In the genomic region with DNA sequence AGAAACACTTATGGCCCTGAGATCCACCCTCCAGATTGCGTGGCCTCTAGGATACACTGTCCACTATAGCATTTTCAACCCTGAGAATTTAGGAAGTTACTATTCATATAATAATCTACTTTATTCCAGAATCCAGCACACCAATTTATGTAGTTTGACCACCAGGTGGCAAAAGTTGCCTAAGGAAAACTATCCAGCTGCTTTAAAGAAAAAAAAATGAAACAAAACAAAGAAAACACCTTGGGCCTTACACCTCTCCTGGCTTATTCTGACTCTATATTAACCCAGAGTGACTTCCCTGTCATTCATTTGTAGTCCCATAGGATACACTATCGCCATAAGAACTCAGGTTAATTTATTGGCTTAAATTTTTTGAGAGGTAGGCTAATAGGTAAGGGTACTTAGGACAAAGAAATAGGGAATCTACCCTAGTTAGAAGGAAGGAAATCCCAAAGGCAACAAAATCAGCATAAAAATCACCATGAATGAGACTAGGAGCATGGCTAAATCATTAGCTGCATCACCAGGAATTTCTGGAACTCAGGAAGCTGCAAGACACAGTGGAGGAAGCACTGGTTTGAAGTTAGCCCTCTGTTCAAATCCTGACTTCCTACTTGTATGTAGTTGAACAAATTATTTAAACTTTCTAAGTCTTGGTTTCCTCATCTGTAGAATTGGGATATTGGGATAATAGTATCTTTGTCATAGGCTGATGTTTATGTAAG, we compare ENCODE assay signal across 8 cellular contexts.
DNase-seq lines count a peak whose midpoint lies in the region; ATAC-seq and TF ChIP-seq lines count a peak whose summit lies in the region.

No MANE protein-coding gene starts in this region.

- H3K4me2 ChIP-seq in HCT116 (ENCODE audit: low read length): no peak overlapping the region

- intact Hi-C loops in HCT116 (cut with micrococcal nuclease) (loop anchor here (1.0 to 5.0 kb wide), 4 partner anchors 73 to 1290 kb away; no protein-coding TSS in a partner anchor), uterus (cut with DNase I; ENCODE audit: low total_unique reads) (no loop called here), Right ventricle myocardium superior (cut with DNase I) (no loop called here)

- no peak overlapping the region for H3K9ac ChIP-seq in HCT116 (ENCODE audit: low read length)

- H2AFZ ChIP-seq in HCT116 (ENCODE audit: low read depth, low read length, poor library complexity, severe bottlenecking): no peak overlapping the region

- CTCF ChIA-PET in HCT116 (lab: Charles Lee): interaction anchor here (0.6 to 1.3 kb wide), 8 partner anchors 8 to 1290 kb away, joined by 3 to 9 read pairs (median 4); no protein-coding TSS in a partner anchor

- no TSS peak for BruUV-seq in HCT116 (replicated peaks; lab: Mats Ljungman, UMichigan)

- H3K4me1 ChIP-seq in HCT116 (ENCODE audit: control insufficient read depth in 1 of 2, insufficient read depth in 2 of 2, low read length in 2 of 2): no peaks in the 10 kb centered on the region
- no peaks in the 10 kb centered on the region for H3K4me1 ChIP-seq in uterus

- POLR2A ChIA-PET in HCT116 (lab: Charles Lee): no interaction called here

- H3K9me2 ChIP-seq in HCT116 (ENCODE audit: insufficient read depth): no peaks in the 10 kb centered on the region

- H4K20me1 ChIP-seq in HCT116 (ENCODE audit: insufficient read depth): no peaks in the 10 kb centered on the region

- peak; percentile 62 for TF ChIP-seq RAD21 in HCT116 (IDR thresholded peaks at IDR 0.05; ENCODE audit: low read depth)

- DNase-seq in ACHN (peak; percentile 52), HCT116 (ENCODE audit: low read depth, low spot score) (peak; percentile 40), SHP77 (lab: John Stamatoyannopoulos, UW) (peak; percentile 51 to 52), iPS DF 19.7 (ENCODE audit: low read depth, low spot score) (peak; percentile 48), uterus (no peak), SKM-1 (lab: John Stamatoyannopoulos, UW; ENCODE audit: unreplicated experiment) (no peak), Right ventricle myocardium superior (no peak)
- DNase-seq in stimulated activated CD8-positive, alpha-beta memory T cell treated with anti-CD3 and anti-CD28 coated beads, Interleukin-4, amount 100 ng/mL, for 48 hours: no peak

- peaks cover 12% of the 10 kb centered on the region; the same call in 1 of the 2 replicates for H3K27me3 ChIP-seq in HCT116 (ENCODE audit: insufficient read depth, low read length)
- no peaks in the 10 kb centered on the region for H3K27me3 ChIP-seq in uterus

- in situ Hi-C loops in ACHN (cut with HindIII; ENCODE audit: low pct_ligation_motif_present, low pct_unique_long_range_greater_than_20kb, low sequenced_read_pairs): no loop called here

- no peaks in the 10 kb centered on the region for H3K9me3 ChIP-seq in HCT116 (ENCODE audit: control insufficient read depth in 1 of 2, insufficient read depth in 1 of 2, low read depth in 1 of 2, low read length in 2 of 2)
- H3K9me3 ChIP-seq in uterus: no peaks in the 10 kb centered on the region

- H3K27ac ChIP-seq in HCT116 (ENCODE audit: low read depth, low read length): no peak overlapping the region
- no peak overlapping the region for H3K27ac ChIP-seq in uterus

- RAD21 ChIA-PET in HCT116 (lab: Charles Lee; ENCODE audit: low non-redundant PET in 1 of 2, low total read pairs in 2 of 2, uncharacterized antibody in 2 of 2, unreplicated experiment in 2 of 2): no interaction called here

- no peak for TF ChIP-seq POLR2A in HCT116 (IDR thresholded peaks at IDR 0.05; ENCODE audit: borderline replicate concordance, extremely low read depth, insufficient read depth, insufficient read length)
- TF ChIP-seq POLR2A in uterus (IDR thresholded peaks at IDR 0.05): no peak

- H3K4me3 ChIP-seq in HCT116 (replicated peaks in 1 of 2; ENCODE audit: low read depth in 1 of 2, low read length in 2 of 2): no peak overlapping the region
- H3K4me3 ChIP-seq in uterus: no peak overlapping the region

- ATAC-seq in HCT116 (peak; percentile 38), Right ventricle myocardium superior (ENCODE audit: poor library complexity) (no peak)

- TF ChIP-seq CTCF in HCT116 (IDR thresholded peaks at IDR 0.05 in 2 of 3, conservative IDR thresholded peaks at IDR 0.05 in 1 of 3; ENCODE audit: borderline replicate concordance in 1 of 3, insufficient read depth in 1 of 3, low read depth in 2 of 3, low read length in 2 of 3) (peak; percentile 39 to 73 (median 42); a peak in 4 of 6 replicates), uterus (IDR thresholded peaks at IDR 0.05) (peak in 1 of 4 experiments; percentile 4)

- H3K36me3 ChIP-seq in HCT116 (ENCODE audit: control insufficient read depth in 1 of 2, insufficient read depth in 2 of 2, low read length in 2 of 2) (no peaks in the 10 kb centered on the region), uterus (no peaks in the 10 kb centered on the region)

- no peaks in the 10 kb centered on the region for H3K79me2 ChIP-seq in HCT116 (ENCODE audit: insufficient read depth, low read length)

TF ChIP-seq in HCT116, 20 proteins besides CTCF, POLR2A, EP300 and RAD21:
- TF ChIP-seq ELF1 (IDR thresholded peaks at IDR 0.05; ENCODE audit: borderline replicate concordance, low read depth) (no peak), EGR1 (IDR thresholded peaks at IDR 0.05; ENCODE audit: low read depth) (no peak), ZNF274 (IDR thresholded peaks at IDR 0.05; ENCODE audit: low read depth, low read length) (no peak), EZH2 (IDR thresholded peaks at IDR 0.05) (no peak), ZFX (IDR thresholded peaks at IDR 0.05) (no peak), YY1 (IDR thresholded peaks at IDR 0.05; ENCODE audit: extremely low read depth, insufficient replicate concordance, low read depth, low read length) (no peak), SRF (IDR thresholded peaks at IDR 0.05; ENCODE audit: low read depth) (no peak)
- TF ChIP-seq, protein P1, sequence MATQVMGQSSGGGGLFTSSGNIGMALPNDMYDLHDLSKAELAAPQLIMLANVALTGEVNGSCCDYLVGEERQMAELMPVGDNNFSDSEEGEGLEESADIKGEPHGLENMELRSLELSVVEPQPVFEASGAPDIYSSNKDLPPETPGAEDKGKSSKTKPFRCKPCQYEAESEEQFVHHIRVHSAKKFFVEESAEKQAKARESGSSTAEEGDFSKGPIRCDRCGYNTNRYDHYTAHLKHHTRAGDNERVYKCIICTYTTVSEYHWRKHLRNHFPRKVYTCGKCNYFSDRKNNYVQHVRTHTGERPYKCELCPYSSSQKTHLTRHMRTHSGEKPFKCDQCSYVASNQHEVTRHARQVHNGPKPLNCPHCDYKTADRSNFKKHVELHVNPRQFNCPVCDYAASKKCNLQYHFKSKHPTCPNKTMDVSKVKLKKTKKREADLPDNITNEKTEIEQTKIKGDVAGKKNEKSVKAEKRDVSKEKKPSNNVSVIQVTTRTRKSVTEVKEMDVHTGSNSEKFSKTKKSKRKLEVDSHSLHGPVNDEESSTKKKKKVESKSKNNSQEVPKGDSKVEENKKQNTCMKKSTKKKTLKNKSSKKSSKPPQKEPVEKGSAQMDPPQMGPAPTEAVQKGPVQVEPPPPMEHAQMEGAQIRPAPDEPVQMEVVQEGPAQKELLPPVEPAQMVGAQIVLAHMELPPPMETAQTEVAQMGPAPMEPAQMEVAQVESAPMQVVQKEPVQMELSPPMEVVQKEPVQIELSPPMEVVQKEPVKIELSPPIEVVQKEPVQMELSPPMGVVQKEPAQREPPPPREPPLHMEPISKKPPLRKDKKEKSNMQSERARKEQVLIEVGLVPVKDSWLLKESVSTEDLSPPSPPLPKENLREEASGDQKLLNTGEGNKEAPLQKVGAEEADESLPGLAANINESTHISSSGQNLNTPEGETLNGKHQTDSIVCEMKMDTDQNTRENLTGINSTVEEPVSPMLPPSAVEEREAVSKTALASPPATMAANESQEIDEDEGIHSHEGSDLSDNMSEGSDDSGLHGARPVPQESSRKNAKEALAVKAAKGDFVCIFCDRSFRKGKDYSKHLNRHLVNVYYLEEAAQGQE (IDR thresholded peaks at IDR 0.05; ENCODE audit: low read depth): no peak

Comparison
In these comparisons a context has a peak if more than half of its experiments do, and no peak if none do; other contexts are left out.
1. DNase-seq: peak in ACHN (single experiment), HCT116 (single experiment), SHP77 (2 of 2) and iPS DF 19.7 (single experiment); none in stimulated activated CD8-positive, alpha-beta memory T cell treated with anti-CD3 and anti-CD28 coated beads, Interleukin-4, amount 100 ng/mL, for 48 hours (single experiment), uterus (0 of 2), SKM-1 (single experiment) and Right ventricle myocardium superior (single experiment).